Comparison of ENCODE assay signal across 8 cellular contexts in genomic region chr12:92136021-92136735, GRCh38. TPM values are rescaled to one million over a fixed set of nuclear protein-coding genes. Genes with fewer than 3 reads are reported as not detected.
A peak's percentile ranks its signal among the peaks of the same experiment; 100 is the strongest.
DNase-seq lines count a peak whose midpoint lies in the region; ATAC-seq and TF ChIP-seq lines count a peak whose summit lies in the region.

No MANE protein-coding gene starts in this region.

- H3K27me3 ChIP-seq in osteoblast (ENCODE audit: insufficient read depth, low read length) (no peaks in the 10 kb centered on the region), neuronal stem cell (ENCODE audit: control insufficient read depth in 3 of 3, insufficient read depth in 3 of 3, low read depth in 1 of 3, low read length in 3 of 3) (no peaks in the 10 kb centered on the region), sigmoid colon (no peaks in the 10 kb centered on the region)

- no peaks in the 10 kb centered on the region for H3K9me3 ChIP-seq in osteoblast (ENCODE audit: low read depth, low read length)
- peaks cover 0 to 4% of the 10 kb centered on the region in 2 donors for H3K9me3 ChIP-seq in neuronal stem cell (replicated peaks in 1 of 2; ENCODE audit: control insufficient read depth in 2 of 2, insufficient read depth in 1 of 2, low read depth in 1 of 2, low read length in 2 of 2)
- no peaks in the 10 kb centered on the region for H3K9me3 ChIP-seq in sigmoid colon

- no peak overlapping the region for H3K14ac ChIP-seq in neuronal stem cell (ENCODE audit: low read length)

- no peak overlapping the region for H3K23ac ChIP-seq in neuronal stem cell (ENCODE audit: low read depth, low read length, poor library complexity)

- intact Hi-C loops in dendritic cell treated with granulocyte-macrophage colony-stimulating factor and Interleukin-4, amounts not matched to agents 40 ng/mL and 50 ng/mL, for 4 days (cut with micrococcal nuclease) = no loop called here
- intact Hi-C loops in sigmoid colon (cut with DNase I) = no loop called here

- DNase-seq in GF-D8 (lab: John Stamatoyannopoulos, UW) (peak; percentile 19), NCI-H524 treated with DMSO at 0.1 percent for 48 hours (lab: John Stamatoyannopoulos, UW) (peak; percentile 53), osteoblast (ENCODE audit: insufficient read length, low spot score, missing footprints) (no peak), NCI-H1417 treated with DMSO at 0.1 percent for 48 hours (lab: John Stamatoyannopoulos, UW) (no peak), neuronal stem cell (ENCODE audit: low spot score) (no peak), sigmoid colon (no peak)

- no peak for ATAC-seq in GM21825 (IDR thresholded peaks at IDR 0.05; ENCODE audit: unreplicated experiment)

- H3K36me3 ChIP-seq in osteoblast (ENCODE audit: insufficient read depth, low read length) (no peaks in the 10 kb centered on the region), neuronal stem cell (replicated peaks in 1 of 2; ENCODE audit: control insufficient read depth in 2 of 2, insufficient read depth in 2 of 2, low read length in 2 of 2) (peaks cover 0 to 50% of the 10 kb centered on the region in 2 donors), sigmoid colon (no peaks in the 10 kb centered on the region)

- H3K4ac ChIP-seq in neuronal stem cell (ENCODE audit: low read length) = no peak overlapping the region

- TF ChIP-seq POLR2A in sigmoid colon (IDR thresholded peaks at IDR 0.05) = no peak

- no peak overlapping the region for H2BK5ac ChIP-seq in neuronal stem cell (ENCODE audit: low read length)

- H3K79me1 ChIP-seq in neuronal stem cell (ENCODE audit: low read depth, low read length) = no peaks in the 10 kb centered on the region

- H3K9ac ChIP-seq in neuronal stem cell (ENCODE audit: low read depth, low read length, poor library complexity) = no peak overlapping the region

- no peak overlapping the region for H2BK12ac ChIP-seq in neuronal stem cell (ENCODE audit: low read length)

- H3K4me3 ChIP-seq in osteoblast (ENCODE audit: insufficient read depth, low read length) (no peak overlapping the region), neuronal stem cell (ENCODE audit: low read length in 2 of 2) (no peak overlapping the region), sigmoid colon (peak overlapping the region in 1 of 4 donors; percentile 90)

- H2AK5ac ChIP-seq in neuronal stem cell (ENCODE audit: low read depth, low read length) = no peak overlapping the region

- no peak for TF ChIP-seq EP300 in sigmoid colon (IDR thresholded peaks at IDR 0.05)

- peaks cover 92% of the 10 kb centered on the region for H3K4me1 ChIP-seq in osteoblast (ENCODE audit: insufficient read depth, low read length)
- peaks cover 5 to 23% of the 10 kb centered on the region in 2 donors for H3K4me1 ChIP-seq in neuronal stem cell (ENCODE audit: control insufficient read depth in 2 of 2, insufficient read depth in 1 of 2, low read depth in 1 of 2, low read length in 2 of 2)
- peaks cover 0 to 91% (median 70%) of the 10 kb centered on the region in 4 donors for H3K4me1 ChIP-seq in sigmoid colon

- no peak overlapping the region for H2BK120ac ChIP-seq in neuronal stem cell (ENCODE audit: low read depth, low read length)

- no peak overlapping the region for H3K4me2 ChIP-seq in osteoblast (ENCODE audit: insufficient read depth, low read length)
- no peak overlapping the region for H3K4me2 ChIP-seq in neuronal stem cell (ENCODE audit: insufficient read depth, low read length, poor library complexity, severe bottlenecking)

- H2BK15ac ChIP-seq in neuronal stem cell (ENCODE audit: low read length) = no peak overlapping the region

- no peak overlapping the region for H3K4me3 Mint-ChIP-seq in dendritic cell treated with granulocyte-macrophage colony-stimulating factor and Interleukin-4, amounts not matched to agents 40 ng/mL and 50 ng/mL, for 4 days

- H3K36me3 Mint-ChIP-seq in dendritic cell treated with granulocyte-macrophage colony-stimulating factor and Interleukin-4, amounts not matched to agents 40 ng/mL and 50 ng/mL, for 4 days (ENCODE audit: low read depth) = peaks cover 12% of the 10 kb centered on the region

- H3K79me2 ChIP-seq in osteoblast (ENCODE audit: insufficient read depth, low read length) = peaks cover 83% of the 10 kb centered on the region

- H2AFZ ChIP-seq in osteoblast (ENCODE audit: low read length) = no peak overlapping the region
- no peak overlapping the region for H2AFZ ChIP-seq in neuronal stem cell (ENCODE audit: low read length)

- H4K8ac ChIP-seq in neuronal stem cell (ENCODE audit: low read depth, low read length) = no peak overlapping the region

- H4K20me1 ChIP-seq in osteoblast (ENCODE audit: insufficient read depth, low read length) = peaks cover 3% of the 10 kb centered on the region

- H3K18ac ChIP-seq in neuronal stem cell (ENCODE audit: low read length) = no peak overlapping the region

- H3K27ac ChIP-seq in osteoblast (ENCODE audit: low read depth, low read length) (peak overlapping the region; percentile 73), neuronal stem cell (replicated peaks; ENCODE audit: low read length) (no peak overlapping the region), sigmoid colon (peak overlapping the region in 1 of 4 donors; percentile 13)

- no CpG with 5 or more reads among the region's 9 CpGs for WGBS in neuronal stem cell (ENCODE audit: extremely low coverage in 2 of 2, insufficient read length in 2 of 2, insufficient replicate concordance in 1 of 2), 2 donors
- 46 to 75% methylated on average over 9 of the region's 9 CpGs for WGBS in sigmoid colon, 2 donors

- H4K91ac ChIP-seq in neuronal stem cell (ENCODE audit: low read depth, low read length, poor library complexity) = no peak overlapping the region

- no peaks in the 10 kb centered on the region for H3K27me3 Mint-ChIP-seq in dendritic cell treated with granulocyte-macrophage colony-stimulating factor and Interleukin-4, amounts not matched to agents 40 ng/mL and 50 ng/mL, for 4 days

- TF ChIP-seq CTCF in osteoblast (IDR thresholded peaks at IDR 0.05; ENCODE audit: extremely low read depth, low read depth, low read length) (no peak), sigmoid colon (IDR thresholded peaks at IDR 0.05) (no peak)

- H3K4me1 Mint-ChIP-seq in dendritic cell treated with granulocyte-macrophage colony-stimulating factor and Interleukin-4, amounts not matched to agents 40 ng/mL and 50 ng/mL, for 4 days (ENCODE audit: low read depth) = peaks cover 75% of the 10 kb centered on the region

- peak overlapping the region; percentile 40 for H3K27ac Mint-ChIP-seq in dendritic cell treated with granulocyte-macrophage colony-stimulating factor and Interleukin-4, amounts not matched to agents 40 ng/mL and 50 ng/mL, for 4 days

- no peaks in the 10 kb centered on the region for H3K9me3 Mint-ChIP-seq in dendritic cell treated with granulocyte-macrophage colony-stimulating factor and Interleukin-4, amounts not matched to agents 40 ng/mL and 50 ng/mL, for 4 days

RNA-seq across cellular contexts. Expression of gene BTG1, which starts 9.5 kb away (rescaled TPM):
- total RNA-seq in osteoblast (23.6 and 25.0 TPM in 2 replicates), sigmoid colon (10 to 100 TPM; 41.0 to 62.9 (median 49.5) TPM)
- polyA plus RNA-seq in neuronal stem cell (2013, experiment 1 of 2) = 44.8 TPM
- polyA plus RNA-seq in neuronal stem cell (2013, experiment 2 of 2) = 46.5 TPM
- polyA plus RNA-seq in sigmoid colon = 10 to 100 TPM; 51.7 to 82.3 (median 57.3) TPM

Comparison
In these comparisons a context has a peak if more than half of its experiments do, and no peak if none do; other contexts are left out.
1. DNase-seq: peak in GF-D8 (single experiment) and NCI-H524 treated with DMSO at 0.1 percent for 48 hours (single experiment); none in osteoblast (single experiment), NCI-H1417 treated with DMSO at 0.1 percent for 48 hours (single experiment), neuronal stem cell (single experiment) and sigmoid colon (single experiment).